In genomic region chr1:31783846-31784245, GRCh38 we compare ENCODE assay signal across 17 cellular contexts. TPM values are rescaled to one million over a fixed set of nuclear protein-coding genes. Genes with fewer than 3 reads are reported as not detected.
DNase-seq lines count a peak whose midpoint lies in the region; ATAC-seq and TF ChIP-seq lines count a peak whose summit lies in the region.
"Had no signal": no experiment of that assay in that cellular context is flagged by ENCODE, and none has a peak within 500 bp of the region (broad histone marks: within the 10 kb centered on the region; RNA-seq: fewer than 3 reads in every experiment).

No MANE protein-coding gene starts in this region.

- H3K36me3 ChIP-seq in BLaER1 (no peaks in the 10 kb centered on the region), Karpas-422 (ENCODE audit: insufficient read depth, low read length) (no peaks in the 10 kb centered on the region), neuronal stem cell (replicated peaks in 1 of 2; ENCODE audit: control insufficient read depth in 2 of 2, insufficient read depth in 2 of 2, low read length in 2 of 2) (no peaks in the 10 kb centered on the region)

- H4K91ac ChIP-seq in neuronal stem cell (ENCODE audit: low read depth, low read length, poor library complexity): no peak overlapping the region

- peaks cover 2% of the 10 kb centered on the region for H3K9me3 Mint-ChIP-seq in glutamatergic neuron (ENCODE audit: unreplicated experiment)

- H2BK15ac ChIP-seq in neuronal stem cell (ENCODE audit: low read length): peak overlapping the region; percentile 8

- no peak overlapping the region for H3K4ac ChIP-seq in neuronal stem cell (ENCODE audit: low read length)

- no peak overlapping the region for H2BK12ac ChIP-seq in neuronal stem cell (ENCODE audit: low read length)

- no peak overlapping the region for H3K18ac ChIP-seq in neuronal stem cell (ENCODE audit: low read length)

- H3K27me3 ChIP-seq in BLaER1 (no peaks in the 10 kb centered on the region; the same call in 1 of the 2 replicates), Karpas-422 (ENCODE audit: low read length) (no peaks in the 10 kb centered on the region), neuronal stem cell (ENCODE audit: control insufficient read depth in 3 of 3, insufficient read depth in 3 of 3, low read depth in 1 of 3, low read length in 3 of 3) (peaks cover 0 to 5% (median 0%) of the 10 kb centered on the region in 3 experiments)

- WGBS in neuronal stem cell (ENCODE audit: extremely low coverage in 2 of 2, insufficient read length in 2 of 2, insufficient replicate concordance in 1 of 2), 2 donors: no CpG with 5 or more reads among the region's 3 CpGs

- no peak for ATAC-seq in GM21717 (IDR thresholded peaks at IDR 0.05; ENCODE audit: unreplicated experiment)
- ATAC-seq: HCT116, Panc1, SK-N-SH treated with all-trans-retinoic acid at 6 μM for 48 hours had no signal

- H4K20me1 ChIP-seq in BLaER1 (no peaks in the 10 kb centered on the region), Karpas-422 (ENCODE audit: insufficient read depth, low read depth, low read length) (no peaks in the 10 kb centered on the region)

- no peaks in the 10 kb centered on the region for H3K36me3 Mint-ChIP-seq in glutamatergic neuron (ENCODE audit: unreplicated experiment)

- H3K27me3 Mint-ChIP-seq in glutamatergic neuron (ENCODE audit: unreplicated experiment): peaks cover 5% of the 10 kb centered on the region

- H3K79me2 ChIP-seq in Karpas-422 (ENCODE audit: low read length): no peaks in the 10 kb centered on the region

- H3K9ac ChIP-seq in BLaER1 (no peak overlapping the region), Karpas-422 (ENCODE audit: low read length) (peak overlapping the region; percentile 68), neuronal stem cell (ENCODE audit: low read depth, low read length, poor library complexity) (no peak overlapping the region)

- H3K4me3 ChIP-seq in BLaER1 (no peak overlapping the region), Karpas-422 (ENCODE audit: low read length) (no peak overlapping the region), neuronal stem cell (ENCODE audit: low read length in 2 of 2) (no peak overlapping the region)

- no peaks in the 10 kb centered on the region for H3K79me1 ChIP-seq in neuronal stem cell (ENCODE audit: low read depth, low read length)

- DNase-seq in Karpas-422: no peak
- DNase-seq in glutamatergic neuron: peak; percentile 1
- DNase-seq in neuronal stem cell (ENCODE audit: low spot score): no peak
- no peak for DNase-seq in NCI-H1092 (lab: John Stamatoyannopoulos, UW)
- no peak for DNase-seq in mucosa of gallbladder (ENCODE audit: low spot score)
- no peak for DNase-seq in NCI-H526 (lab: John Stamatoyannopoulos, UW)
- DNase-seq: DMS153, MV-4-11, NCI-H1436 treated with DMSO at 0.1 percent for 48 hours, NCI-H446, NCI-H82 had no signal

- H3K9me2 ChIP-seq in Karpas-422 (replicated peaks; ENCODE audit: insufficient read depth, low read length): no peaks in the 10 kb centered on the region

- H3K4me1 ChIP-seq in BLaER1: peaks cover 92% of the 10 kb centered on the region
- peaks cover 77% of the 10 kb centered on the region for H3K4me1 ChIP-seq in Karpas-422 (ENCODE audit: low read length)
- peaks cover 28 to 60% of the 10 kb centered on the region in 2 donors for H3K4me1 ChIP-seq in neuronal stem cell (ENCODE audit: control insufficient read depth in 2 of 2, insufficient read depth in 1 of 2, low read depth in 1 of 2, low read length in 2 of 2)

- TF ChIP-seq CTCF in glutamatergic neuron (IDR thresholded peaks at IDR 0.05; ENCODE audit: partially characterized antibody, unreplicated experiment): no peak

- H2BK5ac ChIP-seq in neuronal stem cell (ENCODE audit: low read length): peak overlapping the region; percentile 22

- peak overlapping the region; percentile 71 for H3K27ac ChIP-seq in BLaER1
- H3K27ac ChIP-seq in Karpas-422 (ENCODE audit: low read length): peak overlapping the region; percentile 92
- H3K27ac ChIP-seq in neuronal stem cell (replicated peaks; ENCODE audit: low read length): no peak overlapping the region

- H3K27ac Mint-ChIP-seq in glutamatergic neuron (ENCODE audit: unreplicated experiment): no peak overlapping the region

- peak overlapping the region; percentile 69 for H2AK5ac ChIP-seq in neuronal stem cell (ENCODE audit: low read depth, low read length)

- H3K4me3 Mint-ChIP-seq in glutamatergic neuron (ENCODE audit: unreplicated experiment): no peak overlapping the region

- no peak overlapping the region for H3K14ac ChIP-seq in neuronal stem cell (ENCODE audit: low read length)

- peak overlapping the region; percentile 78 for H3K4me2 ChIP-seq in BLaER1
- H3K4me2 ChIP-seq in Karpas-422 (ENCODE audit: low read depth, low read length, poor library complexity, severe bottlenecking): peak overlapping the region; percentile 62
- H3K4me2 ChIP-seq in neuronal stem cell (ENCODE audit: insufficient read depth, low read length, poor library complexity, severe bottlenecking): no peak overlapping the region

- 0 out of 2 replicates have a peak overlapping the region, but pooled peaks have one; percentile 51 for H2AFZ ChIP-seq in Karpas-422 (ENCODE audit: low read length)
- no peak overlapping the region for H2AFZ ChIP-seq in neuronal stem cell (ENCODE audit: low read length)

- H3K9me3 ChIP-seq in BLaER1 (no peaks in the 10 kb centered on the region), Karpas-422 (ENCODE audit: low read length) (no peaks in the 10 kb centered on the region), neuronal stem cell (replicated peaks in 1 of 2; ENCODE audit: control insufficient read depth in 2 of 2, insufficient read depth in 1 of 2, low read depth in 1 of 2, low read length in 2 of 2) (no peaks in the 10 kb centered on the region)

- H4K8ac ChIP-seq in neuronal stem cell (ENCODE audit: low read depth, low read length): no peak overlapping the region

- no peak overlapping the region for H2BK120ac ChIP-seq in neuronal stem cell (ENCODE audit: low read depth, low read length)

- H3K4me1 Mint-ChIP-seq in glutamatergic neuron (ENCODE audit: low read depth, unreplicated experiment): peaks cover 32% of the 10 kb centered on the region

- H3K23ac ChIP-seq in neuronal stem cell (ENCODE audit: low read depth, low read length, poor library complexity): no peak overlapping the region

RNA-seq across cellular contexts. Expression of gene ADGRB2, which starts 19.7 kb away (rescaled TPM):
- 9.2 and 28.5 TPM in 2 replicates for total RNA-seq in Karpas-422 (2014; rRNA removed; shearing (Covaris generic); ENCODE audit: low replicate concordance)
- total RNA-seq in glutamatergic neuron (ENCODE audit: unreplicated experiment) (15.8 TPM), mucosa of gallbladder (6.0 TPM)
- 25.2 TPM for polyA plus RNA-seq in neuronal stem cell (2013, experiment 1 of 2)
- 24.4 TPM for polyA plus RNA-seq in neuronal stem cell (2013, experiment 2 of 2)

RNA-seq across cellular contexts. Expression of gene SPOCD1, which starts 32.0 kb away (rescaled TPM):
- not detected in 2 replicates for total RNA-seq in Karpas-422 (2014; rRNA removed; shearing (Covaris generic); ENCODE audit: low replicate concordance)
- total RNA-seq in glutamatergic neuron (ENCODE audit: unreplicated experiment): 0.74 TPM
- 1.1 TPM for polyA plus RNA-seq in neuronal stem cell (2013, experiment 1 of 2)
- 0.97 TPM for polyA plus RNA-seq in neuronal stem cell (2013, experiment 2 of 2)
- 1.8 TPM for total RNA-seq in mucosa of gallbladder
- total RNA-seq: Right ventricle myocardium superior had no signal
